10 cellular contexts compared by ENCODE assay signal in the genomic region with DNA sequence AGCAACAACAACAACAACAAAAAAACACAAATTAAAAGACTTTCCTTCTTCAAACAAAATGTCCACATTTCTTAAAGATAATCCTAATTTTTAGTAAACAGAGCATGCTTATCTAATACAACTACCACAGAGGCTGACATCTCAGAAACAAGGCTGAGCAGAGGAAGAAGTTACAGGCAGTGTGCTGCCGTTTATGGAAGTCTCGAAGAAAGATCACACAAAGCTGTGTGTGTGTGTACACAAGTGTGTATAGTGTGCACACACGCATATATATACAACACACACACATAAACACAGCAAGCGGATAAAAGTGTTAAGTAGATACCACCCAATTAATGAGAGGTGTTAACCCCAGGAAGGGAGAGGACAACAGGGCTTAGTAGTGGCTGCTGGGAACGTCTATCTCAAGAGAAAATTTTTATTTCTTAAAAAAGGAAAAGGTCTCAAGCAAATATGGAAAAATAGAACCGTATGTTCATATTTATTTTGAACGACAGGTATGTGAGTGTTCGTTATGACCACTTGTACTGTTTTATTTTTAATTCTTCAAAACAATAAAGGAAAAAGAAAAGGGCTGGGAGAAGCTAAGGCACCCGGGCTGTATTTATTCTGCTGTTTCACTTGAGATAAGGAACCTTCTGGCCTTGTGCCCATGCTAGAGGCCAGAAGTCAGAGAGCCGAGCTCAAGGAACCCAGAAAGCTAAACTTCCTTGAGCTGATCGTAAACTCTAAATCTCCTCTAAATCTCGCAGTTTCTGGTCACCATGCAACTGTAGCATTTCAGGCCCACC. TPM values are rescaled to one million over a fixed set of nuclear protein-coding genes. Genes with fewer than 3 reads are reported as not detected.
DNase-seq lines count a peak whose midpoint lies in the region; ATAC-seq and TF ChIP-seq lines count a peak whose summit lies in the region.
"Had no signal": no experiment of that assay in that cellular context is flagged by ENCODE, and none has a peak within 500 bp of the region (broad histone marks: within the 10 kb centered on the region; RNA-seq: fewer than 3 reads in every experiment).

No MANE protein-coding gene starts in this region.

- no peaks in the 10 kb centered on the region for H3K79me2 ChIP-seq in mammary epithelial cell (ENCODE audit: insufficient read depth, low read length)

- no peaks in the 10 kb centered on the region for H4K20me1 ChIP-seq in mammary epithelial cell (ENCODE audit: insufficient read depth, low read length)

- H3K27ac ChIP-seq in mammary epithelial cell (ENCODE audit: insufficient read depth, low read depth, low read length) (no peak overlapping the region), left lung (peak overlapping the region; percentile 72 to 80), thyroid gland (no peak overlapping the region)

- DNase-seq in MCF 10A (ENCODE audit: unreplicated experiment): no peak
- DNase-seq in mammary epithelial cell: no peak
- no peak for DNase-seq in activated T-helper 1 cell treated with anti-CD3 and anti-CD28 coated beads, Interleukin-12 subunit alpha, Interleukin-12 subunit beta, Interleukin-2, Interleukin-4 antibody, amounts not matched to agents 30 ng/mL and 10 ng/mL and 1 ng/mL, durations not matched to agents 14 hours and 24 hours and 36 hours (ENCODE audit: low spot score)
- DNase-seq in left lung: no peak
- DNase-seq in thyroid gland: peak; percentile 54 to 63
- no peak for DNase-seq in activated gamma-delta T cell (lab: John Stamatoyannopoulos, UW)
- no peak for DNase-seq in NCI-H510A treated with DMSO at 0.1 percent for 48 hours (lab: John Stamatoyannopoulos, UW)
- DNase-seq in NCI-H524 (lab: John Stamatoyannopoulos, UW): no peak

- TF ChIP-seq CTCF in MCF 10A (IDR thresholded peaks at IDR 0.05; ENCODE audit: unreplicated experiment) (no peak), mammary epithelial cell (conservative IDR thresholded peaks at IDR 0.05 in 1 of 2, IDR thresholded peaks at IDR 0.05 in 1 of 2; ENCODE audit: extremely low read depth in 1 of 2, insufficient read depth in 1 of 2, low read depth in 1 of 2, low read length in 2 of 2) (no peak), left lung (IDR thresholded peaks at IDR 0.05) (no peak), thyroid gland (IDR thresholded peaks at IDR 0.05) (no peak)

- H3K4me3 ChIP-seq in mammary epithelial cell (replicated peaks in 1 of 3; ENCODE audit: insufficient read depth in 1 of 3, low read depth in 2 of 3, low read length in 3 of 3): no peak overlapping the region
- no peak overlapping the region for H3K4me3 ChIP-seq in left lung
- no peak overlapping the region for H3K4me3 ChIP-seq in thyroid gland (replicated peaks in 1 of 3)

- no peaks in the 10 kb centered on the region for H3K9me3 Mint-ChIP-seq in MCF 10A (ENCODE audit: unreplicated experiment)
- no peaks in the 10 kb centered on the region for H3K9me3 Mint-ChIP-seq in activated T-helper 1 cell treated with anti-CD3 and anti-CD28 coated beads, Interleukin-12 subunit alpha, Interleukin-12 subunit beta, Interleukin-2, Interleukin-4 antibody, amounts not matched to agents 30 ng/mL and 10 ng/mL and 1 ng/mL, durations not matched to agents 14 hours and 24 hours and 36 hours

- in situ Hi-C loops in mammary epithelial cell (cut with MboI; ENCODE audit: low sequenced_read_pairs in 2 of 2): no loop called here

- CTCF ChIA-PET in MCF 10A (lab: Yijun Ruan, JAX): interaction anchor here (1.2 kb wide), 1 partner anchor 32 kb away, joined by 3 read pairs; no protein-coding TSS in a partner anchor
- CTCF ChIA-PET in mammary epithelial cell (lab: Charles Lee; ENCODE audit: low non-redundant PET): interaction anchor here (0.7 kb wide), 1 partner anchor 11 kb away, joined by 4 read pairs; no protein-coding TSS in a partner anchor

- no peak for TF ChIP-seq POLR2A in thyroid gland (IDR thresholded peaks at IDR 0.05)

- WGBS in mammary epithelial cell (ENCODE audit: low coverage, missing lambda C conversion rate): 81% methylated on average over 12 of the region's 12 CpGs
- 31 to 38% methylated on average over 12 of the region's 12 CpGs for WGBS in thyroid gland, 2 donors

- H3K4me2 ChIP-seq in mammary epithelial cell (ENCODE audit: insufficient read depth, low read depth, low read length): no peak overlapping the region

- H3K27me3 Mint-ChIP-seq in MCF 10A (ENCODE audit: insufficient read depth, unreplicated experiment): no peaks in the 10 kb centered on the region
- H3K27me3 Mint-ChIP-seq in activated T-helper 1 cell treated with anti-CD3 and anti-CD28 coated beads, Interleukin-12 subunit alpha, Interleukin-12 subunit beta, Interleukin-2, Interleukin-4 antibody, amounts not matched to agents 30 ng/mL and 10 ng/mL and 1 ng/mL, durations not matched to agents 14 hours and 24 hours and 36 hours (ENCODE audit: insufficient read depth): no peaks in the 10 kb centered on the region

- H3K4me1 Mint-ChIP-seq in MCF 10A (ENCODE audit: insufficient read depth, unreplicated experiment): peaks cover 16% of the 10 kb centered on the region
- peaks cover 89% of the 10 kb centered on the region for H3K4me1 Mint-ChIP-seq in activated T-helper 1 cell treated with anti-CD3 and anti-CD28 coated beads, Interleukin-12 subunit alpha, Interleukin-12 subunit beta, Interleukin-2, Interleukin-4 antibody, amounts not matched to agents 30 ng/mL and 10 ng/mL and 1 ng/mL, durations not matched to agents 14 hours and 24 hours and 36 hours (ENCODE audit: low read depth)

- H3K9ac ChIP-seq in mammary epithelial cell (ENCODE audit: insufficient read depth, low read length): no peak overlapping the region

- POLR2A ChIA-PET in MCF 10A (lab: Yijun Ruan, JAX): interaction anchor here (0.8 to 2.5 kb wide), 3 partner anchors 9 to 15 kb away, joined by 3 to 8 read pairs (median 3); partner anchors contain the start of gene CCDC88C

- no peaks in the 10 kb centered on the region for H3K9me3 ChIP-seq in mammary epithelial cell (replicated peaks; ENCODE audit: insufficient read depth, low read length)
- H3K9me3 ChIP-seq in left lung: no peaks in the 10 kb centered on the region
- no peaks in the 10 kb centered on the region for H3K9me3 ChIP-seq in thyroid gland

- H3K4me1 ChIP-seq in mammary epithelial cell (ENCODE audit: insufficient read depth, low read length) (no peaks in the 10 kb centered on the region), left lung (peaks cover 22 to 97% of the 10 kb centered on the region in 2 donors), thyroid gland (peaks cover 0 to 5% of the 10 kb centered on the region in 2 donors)

- H3K27ac Mint-ChIP-seq in MCF 10A (ENCODE audit: low read depth, unreplicated experiment): peak overlapping the region; percentile 2
- peak overlapping the region; percentile 79 for H3K27ac Mint-ChIP-seq in activated T-helper 1 cell treated with anti-CD3 and anti-CD28 coated beads, Interleukin-12 subunit alpha, Interleukin-12 subunit beta, Interleukin-2, Interleukin-4 antibody, amounts not matched to agents 30 ng/mL and 10 ng/mL and 1 ng/mL, durations not matched to agents 14 hours and 24 hours and 36 hours

- H3K36me3 Mint-ChIP-seq in MCF 10A (ENCODE audit: insufficient read depth, unreplicated experiment): peaks cover 4% of the 10 kb centered on the region
- H3K36me3 Mint-ChIP-seq in activated T-helper 1 cell treated with anti-CD3 and anti-CD28 coated beads, Interleukin-12 subunit alpha, Interleukin-12 subunit beta, Interleukin-2, Interleukin-4 antibody, amounts not matched to agents 30 ng/mL and 10 ng/mL and 1 ng/mL, durations not matched to agents 14 hours and 24 hours and 36 hours (ENCODE audit: low read depth): peaks cover 22% of the 10 kb centered on the region

- H3K36me3 ChIP-seq in mammary epithelial cell (ENCODE audit: insufficient read depth, low read length) (no peaks in the 10 kb centered on the region), left lung (peaks cover 0 to 5% of the 10 kb centered on the region in 2 donors), thyroid gland (no peaks in the 10 kb centered on the region)

- H3K27me3 ChIP-seq in mammary epithelial cell (ENCODE audit: insufficient read depth, low read length) (no peaks in the 10 kb centered on the region), left lung (no peaks in the 10 kb centered on the region), thyroid gland (no peaks in the 10 kb centered on the region)

- H3K4me3 Mint-ChIP-seq in MCF 10A (ENCODE audit: unreplicated experiment): no peak overlapping the region
- H3K4me3 Mint-ChIP-seq in activated T-helper 1 cell treated with anti-CD3 and anti-CD28 coated beads, Interleukin-12 subunit alpha, Interleukin-12 subunit beta, Interleukin-2, Interleukin-4 antibody, amounts not matched to agents 30 ng/mL and 10 ng/mL and 1 ng/mL, durations not matched to agents 14 hours and 24 hours and 36 hours: peak overlapping the region; percentile 52

- H2AFZ ChIP-seq in mammary epithelial cell (ENCODE audit: low read depth, low read length): no peak overlapping the region

- intact Hi-C loops in MCF 10A (cut with micrococcal nuclease) (no loop called here), mammary epithelial cell (cut with micrococcal nuclease) (no loop called here), left lung (cut with DNase I) (no loop called here), thyroid gland (cut with DNase I) (no loop called here)
- intact Hi-C loops in activated T-helper 1 cell treated with anti-CD3 and anti-CD28 coated beads, Interleukin-12 subunit alpha, Interleukin-12 subunit beta, Interleukin-2, Interleukin-4 antibody, amounts not matched to agents 30 ng/mL and 10 ng/mL and 1 ng/mL, durations not matched to agents 14 hours and 24 hours and 36 hours (cut with micrococcal nuclease): no loop called here

- BruUV-seq in MCF 10A (replicated peaks; lab: Mats Ljungman, UMichigan): no TSS peak
- no TSS peak for BruUV-seq in mammary epithelial cell (replicated peaks; lab: Mats Ljungman, UMichigan)

- dilution Hi-C loops in mammary epithelial cell (cut with HindIII; ENCODE audit: low sequenced_read_pairs): no loop called here

- peak; percentile 76 for ATAC-seq in left lung
- ATAC-seq: Panc1 had no signal

RNA-seq across cellular contexts. Expression of gene CCDC88C, which starts 15.1 kb away (rescaled TPM):
- total RNA-seq in MCF 10A (2022) (11.4 and 19.7 TPM in 2 replicates), mammary epithelial cell (1 to 10 TPM; 2.0 to 4.7 TPM), left lung (10 to 100 TPM; 31.5 to 41.8 TPM), thyroid gland (1 to 10 TPM; 3.0 to 6.3 (median 5.8) TPM)
- 1.4 TPM for polyA plus RNA-seq in mammary epithelial cell
- 0.47 TPM for polyA minus RNA-seq in mammary epithelial cell
- 85.9 and 91.7 TPM in 2 replicates for total RNA-seq in activated T-helper 1 cell treated with anti-CD3 and anti-CD28 coated beads, Interleukin-12 subunit alpha, Interleukin-12 subunit beta, Interleukin-2, Interleukin-4 antibody, amounts not matched to agents 30 ng/mL and 10 ng/mL and 1 ng/mL, durations not matched to agents 14 hours and 24 hours and 36 hours
- polyA plus RNA-seq: BJ had no signal

Comparison
In these comparisons a context has a peak if more than half of its experiments do, and no peak if none do; other contexts are left out.
1. DNase-seq: peak in thyroid gland (2 of 2); none in MCF 10A (single experiment), mammary epithelial cell (single experiment), activated T-helper 1 cell treated with anti-CD3 and anti-CD28 coated beads, Interleukin-12 subunit alpha, Interleukin-12 subunit beta, Interleukin-2, Interleukin-4 antibody, amounts not matched to agents 30 ng/mL and 10 ng/mL and 1 ng/mL, durations not matched to agents 14 hours and 24 hours and 36 hours (single experiment), left lung (0 of 2), activated gamma-delta T cell (single experiment), NCI-H510A treated with DMSO at 0.1 percent for 48 hours (single experiment) and NCI-H524 (0 of 2).
2. H3K27ac ChIP-seq: peak in left lung (2 of 2); none in mammary epithelial cell (single experiment) and thyroid gland (0 of 3).